ENCODE assay signal across 9 cellular contexts in genomic region chr22:23954193-23954990, GRCh38. TPM values are rescaled to one million over a fixed set of nuclear protein-coding genes. Genes with fewer than 3 reads are reported as not detected.
"Had no signal": no experiment of that assay in that cellular context is flagged by ENCODE, and none has a peak within 500 bp of the region (broad histone marks: within the 10 kb centered on the region; RNA-seq: fewer than 3 reads in every experiment).

No MANE protein-coding gene starts in this region.

RNA-seq across cellular contexts. Expression of gene GSTT2B, which starts 6.6 kb away (rescaled TPM):
- total RNA-seq: activated naive CD8-positive, alpha-beta T cell treated with anti-CD3 and anti-CD28 coated beads for 36 hours; activated T-cell treated with anti-CD3 and anti-CD28 coated beads, Interleukin-2, amount 50 U/mL, for 4 hours had no signal

RNA-seq across cellular contexts. Expression of gene DDTL, which starts 12.3 kb away (rescaled TPM):
- total RNA-seq: activated naive CD8-positive, alpha-beta T cell treated with anti-CD3 and anti-CD28 coated beads for 36 hours had no signal

RNA-seq across cellular contexts. Expression of gene GSTT2, which starts 25.5 kb away (rescaled TPM):
- total RNA-seq: activated CD4-positive, alpha-beta memory T cell treated with anti-CD3 and anti-CD28 coated beads for 36 hours; activated naive CD8-positive, alpha-beta T cell treated with anti-CD3 and anti-CD28 coated beads for 36 hours; activated T-cell treated with anti-CD3 and anti-CD28 coated beads, Interleukin-2, amount 50 U/mL, for 4 hours; cerebellum; PC-3; Peyer's patch had no signal

RNA-seq across cellular contexts. Expression of gene GSTT4, which starts 50.9 kb away (rescaled TPM):
- total RNA-seq: activated CD4-positive, alpha-beta memory T cell treated with anti-CD3 and anti-CD28 coated beads for 36 hours; activated naive CD8-positive, alpha-beta T cell treated with anti-CD3 and anti-CD28 coated beads for 36 hours; activated T-cell treated with anti-CD3 and anti-CD28 coated beads, Interleukin-2, amount 50 U/mL, for 4 hours; aorta; cerebellum; M059J; PC-3; Peyer's patch; SJSA1 had no signal
